ENCODE assay signal across 26 cellular contexts in genomic region chr6:44478158-44478557, GRCh38.
DNase-seq lines count a peak whose midpoint lies in the region; ATAC-seq lines count a peak whose summit lies in the region.
"Had no signal": no experiment of that assay in that cellular context is flagged by ENCODE, and none has a peak within 500 bp of the region (broad histone marks: within the 10 kb centered on the region; RNA-seq: fewer than 3 reads in every experiment).

No MANE protein-coding gene starts in this region.

- peak overlapping the region in 1 of 3 donors; percentile 45 for H3K9ac ChIP-seq in skeletal muscle tissue (ENCODE audit: low read depth in 1 of 3, low read length in 3 of 3)
- H3K9ac ChIP-seq: SK-N-SH had no signal

- no peaks in the 10 kb centered on the region for H3K9me3 ChIP-seq in right cardiac atrium (ENCODE audit: control insufficient read depth, low read length)
- no peaks in the 10 kb centered on the region for H3K9me3 ChIP-seq in skeletal muscle tissue (ENCODE audit: control insufficient read depth in 3 of 3, low read length in 3 of 3)
- H3K9me3 ChIP-seq: mucosa of descending colon, SK-N-SH, testis, vagina had no signal

- H3K27ac ChIP-seq in right cardiac atrium (ENCODE audit: low read length) (no peak overlapping the region), skeletal muscle tissue (ENCODE audit: low read depth, low read length) (no peak overlapping the region)
- H3K27ac ChIP-seq: hepatocyte, testis, vagina had no signal

- no peaks in the 10 kb centered on the region for H3K36me3 ChIP-seq in skeletal muscle tissue (ENCODE audit: control insufficient read depth in 3 of 3, insufficient read depth in 3 of 3, low read length in 3 of 3)
- H3K36me3 ChIP-seq: vagina had no signal

- peak overlapping the region; percentile 53 for H3K27ac Mint-ChIP-seq in dendritic cell treated with granulocyte-macrophage colony-stimulating factor and Interleukin-4, amounts not matched to agents 40 ng/mL and 50 ng/mL, for 4 days
- H3K27ac Mint-ChIP-seq: activated naive CD4-positive, alpha-beta T cell treated with anti-CD3 and anti-CD28 coated beads, Interleukin-2, amount 50 U/mL, for 24 hours; CD8-positive, alpha-beta T cell; GM23338; HFFc6; nephron progenitor cell had no signal

- H3K9me3 Mint-ChIP-seq in dendritic cell treated with granulocyte-macrophage colony-stimulating factor and Interleukin-4, amounts not matched to agents 40 ng/mL and 50 ng/mL, for 4 days = no peaks in the 10 kb centered on the region
- H3K9me3 Mint-ChIP-seq in activated T-cell treated with anti-CD3 and anti-CD28 coated beads, Interleukin-2, amount 50 U/mL, for 4 hours = no peaks in the 10 kb centered on the region
- H3K9me3 Mint-ChIP-seq: activated naive CD4-positive, alpha-beta T cell treated with anti-CD3 and anti-CD28 coated beads, Interleukin-2, amount 50 U/mL, for 24 hours; CD8-positive, alpha-beta T cell; GM23338; HFFc6; nephron progenitor cell had no signal

- H3K4me1 ChIP-seq in right cardiac atrium (ENCODE audit: control insufficient read depth, insufficient read depth, low read length) (no peaks in the 10 kb centered on the region), skeletal muscle tissue (ENCODE audit: control insufficient read depth in 3 of 3, insufficient read depth in 3 of 3, low read length in 3 of 3) (peaks cover 23 to 32% (median 31%) of the 10 kb centered on the region in 3 donors)

- ATAC-seq in Right ventricle myocardium inferior (peak; percentile 39), right cardiac atrium (no peak), GM19023 (IDR thresholded peaks at IDR 0.05; ENCODE audit: unreplicated experiment) (no peak)
- no peak for ATAC-seq in activated T-cell treated with anti-CD3 and anti-CD28 coated beads, Interleukin-2, amount 50 U/mL, for 4 hours
- ATAC-seq: CD8-positive, alpha-beta T cell; GM23338; mucosa of descending colon had no signal

- WGBS in right cardiac atrium = 71% methylated on average over 3 of the region's 3 CpGs

- no peak overlapping the region for H3K4me3 ChIP-seq in right cardiac atrium (ENCODE audit: low read length)
- peak overlapping the region in 2 of 3 donors; percentile 1 to 41 for H3K4me3 ChIP-seq in skeletal muscle tissue (ENCODE audit: low read length in 3 of 3)
- H3K4me3 ChIP-seq: GM23338, hepatocyte, mucosa of descending colon, smooth muscle cell, testis, vagina had no signal

- H3K36me3 Mint-ChIP-seq in dendritic cell treated with granulocyte-macrophage colony-stimulating factor and Interleukin-4, amounts not matched to agents 40 ng/mL and 50 ng/mL, for 4 days (ENCODE audit: low read depth) = no peaks in the 10 kb centered on the region
- H3K36me3 Mint-ChIP-seq in activated T-cell treated with anti-CD3 and anti-CD28 coated beads, Interleukin-2, amount 50 U/mL, for 4 hours (ENCODE audit: insufficient read depth) = no peaks in the 10 kb centered on the region
- H3K36me3 Mint-ChIP-seq: activated naive CD4-positive, alpha-beta T cell treated with anti-CD3 and anti-CD28 coated beads, Interleukin-2, amount 50 U/mL, for 24 hours; brain; CD8-positive, alpha-beta T cell had no signal

- no peak for DNase-seq in Right ventricle myocardium inferior (ENCODE audit: missing footprints)
- DNase-seq in right cardiac atrium = no peak
- peak; percentile 25 for DNase-seq in NCI-H69 (lab: John Stamatoyannopoulos, UW)
- DNase-seq in activated T-cell treated with anti-CD3 and anti-CD28 coated beads, Interleukin-2, amount 50 U/mL, for 4 hours = no peak
- no peak for DNase-seq in RKO (ENCODE audit: low spot score)
- DNase-seq: activated CD4-positive, alpha-beta T cell treated with anti-CD3 and anti-CD28 coated beads for 4 hours; amniotic stem cell; CD8-positive, alpha-beta T cell; HFFc6; KG1; MM.1S; mucosa of descending colon; NCI-H2171; nephron progenitor cell; SK-N-SH; stimulated activated naive CD4-positive, alpha-beta T cell treated with Interleukin-2 at 50 U/mL for 16 hours; testis had no signal

- H3K4me3 Mint-ChIP-seq in dendritic cell treated with granulocyte-macrophage colony-stimulating factor and Interleukin-4, amounts not matched to agents 40 ng/mL and 50 ng/mL, for 4 days = no peak overlapping the region
- no peak overlapping the region for H3K4me3 Mint-ChIP-seq in activated T-cell treated with anti-CD3 and anti-CD28 coated beads, Interleukin-2, amount 50 U/mL, for 4 hours
- H3K4me3 Mint-ChIP-seq: activated naive CD4-positive, alpha-beta T cell treated with anti-CD3 and anti-CD28 coated beads, Interleukin-2, amount 50 U/mL, for 24 hours; brain; CD8-positive, alpha-beta T cell; GM23338; HFFc6; nephron progenitor cell had no signal

- no peaks in the 10 kb centered on the region for H3K27me3 ChIP-seq in right cardiac atrium (ENCODE audit: control insufficient read depth, insufficient read depth)
- H3K27me3 ChIP-seq in skeletal muscle tissue (ENCODE audit: control insufficient read depth in 3 of 3, insufficient read depth in 3 of 3, low read length in 3 of 3) = peaks cover 0 to 2% (median 0%) of the 10 kb centered on the region in 3 donors
- H3K27me3 ChIP-seq: hepatocyte, testis, vagina had no signal

- H3K4me1 Mint-ChIP-seq in dendritic cell treated with granulocyte-macrophage colony-stimulating factor and Interleukin-4, amounts not matched to agents 40 ng/mL and 50 ng/mL, for 4 days (ENCODE audit: low read depth) = peaks cover 26% of the 10 kb centered on the region
- peaks cover 5% of the 10 kb centered on the region for H3K4me1 Mint-ChIP-seq in activated T-cell treated with anti-CD3 and anti-CD28 coated beads, Interleukin-2, amount 50 U/mL, for 4 hours (ENCODE audit: low read depth)
- H3K4me1 Mint-ChIP-seq: activated naive CD4-positive, alpha-beta T cell treated with anti-CD3 and anti-CD28 coated beads, Interleukin-2, amount 50 U/mL, for 24 hours had no signal

- intact Hi-C loops in Right ventricle myocardium inferior (cut with DNase I) (loop anchor here (5.0 to 10.0 kb wide), 2 partner anchors 1234 to 1447 kb away; no protein-coding TSS in a partner anchor), right cardiac atrium (cut with DNase I) (loop anchor here (5.0 to 10.0 kb wide), 4 partner anchors 167 to 1444 kb away; no protein-coding TSS in a partner anchor)
- intact Hi-C loops in dendritic cell treated with granulocyte-macrophage colony-stimulating factor and Interleukin-4, amounts not matched to agents 40 ng/mL and 50 ng/mL, for 4 days (cut with micrococcal nuclease) = loop anchor here (5.0 kb wide), 3 partner anchors 169 to 1234 kb away; no protein-coding TSS in a partner anchor

- H3K27me3 Mint-ChIP-seq in dendritic cell treated with granulocyte-macrophage colony-stimulating factor and Interleukin-4, amounts not matched to agents 40 ng/mL and 50 ng/mL, for 4 days = peaks cover 24% of the 10 kb centered on the region
- H3K27me3 Mint-ChIP-seq in activated T-cell treated with anti-CD3 and anti-CD28 coated beads, Interleukin-2, amount 50 U/mL, for 4 hours (ENCODE audit: low read depth) = peaks cover 5% of the 10 kb centered on the region
- H3K27me3 Mint-ChIP-seq: activated naive CD4-positive, alpha-beta T cell treated with anti-CD3 and anti-CD28 coated beads, Interleukin-2, amount 50 U/mL, for 24 hours had no signal
